Comparison of ENCODE assay signal across 8 cellular contexts in the genomic region with DNA sequence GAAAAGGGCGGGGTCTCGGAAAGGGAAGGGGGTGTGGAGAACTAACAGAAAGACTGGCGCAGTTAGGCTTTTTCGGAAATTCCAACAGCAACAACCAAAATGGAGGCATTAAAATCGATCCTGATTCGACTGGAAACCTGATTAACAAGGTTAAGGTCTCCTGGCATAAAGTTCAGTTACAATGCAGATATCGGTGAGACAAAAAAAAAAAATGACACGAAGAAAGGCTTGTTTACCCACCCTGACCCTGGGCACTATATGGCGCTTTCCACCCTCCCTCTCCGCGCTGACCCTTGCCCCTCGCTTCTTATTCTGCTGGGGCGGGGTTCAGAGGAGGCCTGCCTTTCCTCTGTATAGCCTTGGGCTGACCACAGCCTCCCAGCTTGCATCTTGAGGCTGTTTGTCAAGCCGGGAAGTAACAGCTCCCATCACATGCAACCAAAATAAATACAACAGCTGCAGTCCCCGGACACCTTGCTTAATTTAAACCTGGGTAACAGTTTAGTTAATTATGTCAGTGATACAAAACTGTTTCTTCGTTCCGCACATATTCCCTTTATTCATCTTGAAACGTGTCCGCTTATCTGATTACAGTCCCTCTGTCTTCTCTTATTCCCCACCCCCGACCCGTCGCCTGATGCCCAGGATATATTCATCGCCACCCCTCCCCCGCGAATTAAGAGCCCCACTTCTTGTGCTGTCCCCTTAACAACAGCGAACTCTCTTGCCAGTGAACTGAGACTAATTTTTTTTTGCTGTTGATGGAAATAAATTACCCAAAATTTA. TPM values are rescaled to one million over a fixed set of nuclear protein-coding genes. Genes with fewer than 3 reads are reported as not detected.
DNase-seq lines count a peak whose midpoint lies in the region; ATAC-seq and TF ChIP-seq lines count a peak whose summit lies in the region.

No MANE protein-coding gene starts in this region.

- intact Hi-C loops in lower lobe of right lung (cut with DNase I): no loop called here

- DNase-seq in GM13976 (ENCODE audit: low spot score) (peak; percentile 19), NCI-H345 treated with DMSO at 0.1 percent for 48 hours (lab: John Stamatoyannopoulos, UW; ENCODE audit: unreplicated experiment) (peak; percentile 3), lower lobe of right lung (peak; percentile 87), NAMALWA (ENCODE audit: low spot score) (no peak)
- DNase-seq in activated CD4-positive, alpha-beta T cell treated with anti-CD3 and anti-CD28 coated beads, Interleukin-2, amount 50 U/mL, for 4 hours: peak; percentile 6 to 9
- peak; percentile 18 to 37 (median 28) for DNase-seq in effector memory CD4-positive, alpha-beta T cell
- DNase-seq in stimulated activated CD8-positive, alpha-beta memory T cell treated with anti-CD3 and anti-CD28 coated beads, Interleukin-4, amount 100 ng/mL, for 1 hour (ENCODE audit: low read depth in 2 of 2, low spot score in 1 of 2): peak; percentile 4 to 9

- peak overlapping the region; percentile 90 for H3K4me3 ChIP-seq in effector memory CD4-positive, alpha-beta T cell (ENCODE audit: insufficient read depth, low read depth, low read length, poor library complexity, severe bottlenecking)
- H3K4me3 ChIP-seq in lower lobe of right lung: peak overlapping the region; percentile 72

- H3K9me3 ChIP-seq in effector memory CD4-positive, alpha-beta T cell (ENCODE audit: control insufficient read depth, low read length): no peaks in the 10 kb centered on the region
- H3K9me3 ChIP-seq in lower lobe of right lung: no peaks in the 10 kb centered on the region

- ATAC-seq in HG02763 (IDR thresholded peaks at IDR 0.05; ENCODE audit: unreplicated experiment) (peak; percentile 16), lower lobe of right lung (peak; percentile 69)

- no peaks in the 10 kb centered on the region for H3K36me3 ChIP-seq in effector memory CD4-positive, alpha-beta T cell (ENCODE audit: control insufficient read depth, insufficient read depth, low read length)
- no peaks in the 10 kb centered on the region for H3K36me3 ChIP-seq in lower lobe of right lung

- in situ Hi-C loops in GM13976 (cut with MboI; ENCODE audit: low sequenced_read_pairs, unreplicated experiment): no loop called here

- H3K27ac ChIP-seq in effector memory CD4-positive, alpha-beta T cell (ENCODE audit: insufficient read depth, low read length, poor library complexity, severe bottlenecking): peak overlapping the region; percentile 99
- peak overlapping the region; percentile 95 for H3K27ac ChIP-seq in lower lobe of right lung

- peaks cover 15% of the 10 kb centered on the region for H3K4me1 ChIP-seq in effector memory CD4-positive, alpha-beta T cell (ENCODE audit: control insufficient read depth, insufficient read depth, low read length, poor library complexity, severe bottlenecking)
- H3K4me1 ChIP-seq in lower lobe of right lung: peaks cover 40% of the 10 kb centered on the region

- no peaks in the 10 kb centered on the region for H3K27me3 ChIP-seq in effector memory CD4-positive, alpha-beta T cell (replicated peaks; ENCODE audit: control insufficient read depth, insufficient read depth, low read length, poor library complexity, severe bottlenecking)
- H3K27me3 ChIP-seq in lower lobe of right lung (ENCODE audit: low read depth): no peaks in the 10 kb centered on the region

- no peak for TF ChIP-seq CTCF in GM13976 (IDR thresholded peaks at IDR 0.05; ENCODE audit: borderline replicate concordance, control extremely low read depth, extremely low read depth, insufficient read depth, missing control alignments)
- TF ChIP-seq CTCF in lower lobe of right lung (IDR thresholded peaks at IDR 0.05): no peak

RNA-seq across cellular contexts. Expression of a gene that starts 0.8 kb away (rescaled TPM):
- 84.0 TPM for total RNA-seq in lower lobe of right lung
